8 cellular contexts compared by ENCODE assay signal in the genomic region with DNA sequence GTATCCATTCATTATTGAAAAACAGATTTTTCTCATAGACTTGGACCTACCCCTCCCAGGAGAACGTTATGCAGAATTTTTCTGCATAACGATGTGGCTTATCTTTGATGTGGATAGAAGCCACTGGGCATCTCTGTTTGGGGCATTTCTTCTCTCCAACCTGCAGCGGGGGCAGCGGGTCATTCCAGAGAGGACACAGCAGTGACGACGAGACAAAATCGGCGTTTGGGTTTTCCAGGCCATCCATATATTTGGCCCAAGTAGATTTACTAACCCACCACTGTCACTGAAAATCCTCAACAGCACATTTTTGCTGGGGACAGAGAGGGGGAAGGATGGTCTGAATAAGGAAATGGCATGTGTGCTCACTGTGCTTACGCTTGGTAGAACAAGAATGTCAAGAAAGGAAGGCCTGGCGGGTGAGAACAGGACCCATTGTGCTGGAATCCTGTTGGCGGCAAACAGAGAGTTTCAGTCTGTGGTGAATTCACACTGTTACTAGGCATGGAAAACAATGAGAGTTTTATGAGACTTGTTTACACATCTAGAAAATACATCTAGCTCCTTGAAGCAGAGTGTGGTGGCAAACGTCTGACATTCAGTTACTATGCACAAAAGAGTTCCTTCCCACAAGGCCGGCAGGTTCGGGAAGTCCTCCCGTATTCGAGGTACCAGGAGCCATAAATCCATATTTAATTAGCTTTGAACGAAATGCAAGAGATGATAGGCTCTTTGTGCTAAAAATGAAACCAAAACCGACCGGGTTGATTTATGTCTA.
A peak's percentile ranks its signal among the peaks of the same experiment; 100 is the strongest.
DNase-seq lines count a peak whose midpoint lies in the region; ATAC-seq, FAIRE-seq and TF ChIP-seq lines count a peak whose summit lies in the region.

No MANE protein-coding gene starts in this region.

- H3K36me3 ChIP-seq in lower lobe of right lung: no peaks in the 10 kb centered on the region
- no peaks in the 10 kb centered on the region for H3K36me3 ChIP-seq in suprapubic skin

- peaks cover 3% of the 10 kb centered on the region for H3K9me3 Mint-ChIP-seq in activated CD4-positive, alpha-beta T cell treated with anti-CD3 and anti-CD28 coated beads, Interleukin-2, amount 10 ng/mL, durations not matched to agents 24 days and 14 days

- peak overlapping the region; percentile 83 for H3K27ac ChIP-seq in lower lobe of right lung
- peak overlapping the region; percentile 89 for H3K27ac ChIP-seq in suprapubic skin

- H3K27me3 Mint-ChIP-seq in activated CD4-positive, alpha-beta T cell treated with anti-CD3 and anti-CD28 coated beads, Interleukin-2, amount 10 ng/mL, durations not matched to agents 24 days and 14 days: peaks cover 21% of the 10 kb centered on the region

- peak overlapping the region; percentile 69 for H3K27ac Mint-ChIP-seq in activated CD4-positive, alpha-beta T cell treated with anti-CD3 and anti-CD28 coated beads, Interleukin-2, amount 10 ng/mL, durations not matched to agents 24 days and 14 days

- H3K36me3 Mint-ChIP-seq in activated CD4-positive, alpha-beta T cell treated with anti-CD3 and anti-CD28 coated beads, Interleukin-2, amount 10 ng/mL, durations not matched to agents 24 days and 14 days (ENCODE audit: low read depth): no peaks in the 10 kb centered on the region

- H3K4me3 Mint-ChIP-seq in activated CD4-positive, alpha-beta T cell treated with anti-CD3 and anti-CD28 coated beads, Interleukin-2, amount 10 ng/mL, durations not matched to agents 24 days and 14 days: peak overlapping the region; percentile 75

- no peak for TF ChIP-seq POLR2A in suprapubic skin (IDR thresholded peaks at IDR 0.05)

- DNase-seq in activated CD4-positive, alpha-beta T cell treated with anti-CD3 and anti-CD28 coated beads, Interleukin-2, amount 10 ng/mL, durations not matched to agents 24 days and 14 days: peak; percentile 66
- DNase-seq in activated CD4-positive, alpha-beta T cell treated with anti-CD3 and anti-CD28 coated beads, Interleukin-2, amount 50 U/mL, for 48 hours: no peak
- peak; percentile 45 for DNase-seq in astrocyte of the spinal cord (ENCODE audit: low read depth, low spot score)
- no peak for DNase-seq in lower lobe of right lung
- DNase-seq in suprapubic skin (ENCODE audit: low spot score in 2 of 2): no peak
- no peak for DNase-seq in HTR-8/SVneo (ENCODE audit: insufficient read length, low spot score)
- no peak for DNase-seq in SIG-M5 treated with dmso at 0.1 percent for 504 hours (lab: John Stamatoyannopoulos, UW; ENCODE audit: unreplicated experiment)
- no peak for DNase-seq in cortex of kidney (lab: John Stamatoyannopoulos, UW)

- no peaks in the 10 kb centered on the region for H3K9me3 ChIP-seq in lower lobe of right lung
- H3K9me3 ChIP-seq in suprapubic skin: no peaks in the 10 kb centered on the region

- peak; percentile 72 to 82 for ATAC-seq in lower lobe of right lung

- H3K27me3 ChIP-seq in lower lobe of right lung (ENCODE audit: low read depth) (no peaks in the 10 kb centered on the region), suprapubic skin (no peaks in the 10 kb centered on the region)

- H3K4me1 Mint-ChIP-seq in activated CD4-positive, alpha-beta T cell treated with anti-CD3 and anti-CD28 coated beads, Interleukin-2, amount 10 ng/mL, durations not matched to agents 24 days and 14 days: peaks cover 47% of the 10 kb centered on the region

- in situ Hi-C loops in astrocyte of the spinal cord (cut with HindIII; ENCODE audit: low sequenced_read_pairs): no loop called here

- TF ChIP-seq CTCF in astrocyte of the spinal cord (IDR thresholded peaks at IDR 0.05; ENCODE audit: low read depth, low read length) (no peak), lower lobe of right lung (IDR thresholded peaks at IDR 0.05) (no peak), suprapubic skin (IDR thresholded peaks at IDR 0.05) (no peak)

- H3K4me3 ChIP-seq in astrocyte of the spinal cord (ENCODE audit: low read depth, low read length): no peak overlapping the region
- peak overlapping the region; percentile 36 for H3K4me3 ChIP-seq in lower lobe of right lung
- H3K4me3 ChIP-seq in suprapubic skin: peak overlapping the region; percentile 24

- intact Hi-C loops in activated CD4-positive, alpha-beta T cell treated with anti-CD3 and anti-CD28 coated beads, Interleukin-2, amount 10 ng/mL, durations not matched to agents 24 days and 14 days (cut with micrococcal nuclease): no loop called here
- intact Hi-C loops in lower lobe of right lung (cut with DNase I): no loop called here

- FAIRE-seq in HTR-8/SVneo (lab: Jason Lieb, UNC): no peak

- H3K4me1 ChIP-seq in lower lobe of right lung: peaks cover 52% of the 10 kb centered on the region
- H3K4me1 ChIP-seq in suprapubic skin: peaks cover 61% of the 10 kb centered on the region

- TF ChIP-seq EP300 in suprapubic skin (IDR thresholded peaks at IDR 0.05): peak; percentile 82

- 33% methylated on average over 19 of the region's 19 CpGs for WGBS in suprapubic skin

Comparison
In these comparisons a context has a peak if more than half of its experiments do, and no peak if none do; other contexts are left out.
1. DNase-seq: peak in activated CD4-positive, alpha-beta T cell treated with anti-CD3 and anti-CD28 coated beads, Interleukin-2, amount 10 ng/mL, durations not matched to agents 24 days and 14 days (single experiment) and astrocyte of the spinal cord (single experiment); none in activated CD4-positive, alpha-beta T cell treated with anti-CD3 and anti-CD28 coated beads, Interleukin-2, amount 50 U/mL, for 48 hours (0 of 2), lower lobe of right lung (single experiment), suprapubic skin (0 of 2), HTR-8/SVneo (single experiment), SIG-M5 treated with dmso at 0.1 percent for 504 hours (single experiment) and cortex of kidney (single experiment).